In the genomic region with DNA sequence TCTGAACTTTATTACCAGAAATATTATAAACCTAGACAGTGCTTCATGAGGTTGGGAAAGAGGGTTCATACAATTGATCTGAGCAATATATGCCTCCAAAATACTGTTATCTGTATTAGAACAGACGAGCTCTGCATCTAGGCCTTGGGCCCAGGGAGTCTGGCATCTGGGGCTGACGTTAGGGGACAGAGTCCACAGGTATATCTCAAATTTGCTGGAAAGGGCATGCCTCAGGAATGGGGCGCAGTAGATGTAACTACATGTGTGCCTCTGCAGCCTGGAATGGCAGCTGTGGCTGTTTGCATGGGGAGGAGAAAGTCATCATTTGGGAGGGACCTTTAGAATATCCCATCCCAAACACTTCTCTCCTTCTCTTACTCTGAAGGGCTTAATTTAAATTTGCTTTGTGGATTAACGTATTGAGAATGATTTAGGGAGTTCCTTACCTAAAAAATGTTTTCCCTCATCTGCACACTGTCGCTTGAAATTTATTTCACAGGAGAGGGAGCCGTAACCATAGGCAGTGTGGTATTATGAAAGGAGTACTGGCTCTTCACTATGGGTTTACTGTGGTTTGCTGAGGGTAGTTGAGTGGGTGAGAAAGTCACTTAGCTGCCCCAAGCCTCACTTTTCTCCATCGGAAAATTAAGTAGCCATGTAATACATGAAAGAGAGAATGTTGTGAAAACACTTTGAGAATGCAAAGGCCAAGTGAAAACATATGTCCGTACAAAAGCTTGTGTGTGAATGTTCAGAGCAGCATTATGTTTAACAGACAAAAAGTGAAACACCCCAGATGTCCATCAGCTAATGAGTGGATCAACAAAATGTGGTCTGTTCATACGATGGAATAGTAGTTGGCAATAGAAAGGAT, we compare ENCODE assay signal across 10 cellular contexts. TPM values are rescaled to one million over a fixed set of nuclear protein-coding genes. Genes with fewer than 3 reads are reported as not detected.
DNase-seq lines count a peak whose midpoint lies in the region; ATAC-seq and TF ChIP-seq lines count a peak whose summit lies in the region.
"Had no signal": no experiment of that assay in that cellular context is flagged by ENCODE, and none has a peak within 500 bp of the region (broad histone marks: within the 10 kb centered on the region; RNA-seq: fewer than 3 reads in every experiment).

No MANE protein-coding gene starts in this region.

- peak overlapping the region; percentile 30 for H3K27ac Mint-ChIP-seq in glutamatergic neuron (ENCODE audit: unreplicated experiment)

- peak; percentile 29; the same call in 1 of the 2 replicates for TF ChIP-seq CTCF in WERI-Rb-1 (IDR thresholded peaks at IDR 0.05; ENCODE audit: low read depth, low read length)
- TF ChIP-seq CTCF in glutamatergic neuron (IDR thresholded peaks at IDR 0.05; ENCODE audit: partially characterized antibody, unreplicated experiment) = no peak

- peaks cover 6% of the 10 kb centered on the region for H3K9me3 Mint-ChIP-seq in glutamatergic neuron (ENCODE audit: unreplicated experiment)
- H3K9me3 Mint-ChIP-seq: activated naive CD4-positive, alpha-beta T cell treated with anti-CD3 and anti-CD28 coated beads, Interleukin-2, amount 50 U/mL, for 72 hours had no signal

- intact Hi-C loops in sciatic nerve (cut with DNase I) = no loop called here

- no peak overlapping the region for H3K27ac ChIP-seq in WERI-Rb-1

- ATAC-seq in sciatic nerve (peak; percentile 41), HG03521 (IDR thresholded peaks at IDR 0.05; ENCODE audit: unreplicated experiment) (no peak)
- ATAC-seq: activated naive CD4-positive, alpha-beta T cell treated with anti-CD3 and anti-CD28 coated beads, Interleukin-2, amount 50 U/mL, for 72 hours had no signal

- DNase-seq in NCI-H82 (lab: John Stamatoyannopoulos, UW) (peak; percentile 8), NCI-H82 treated with DMSO at 0.1 percent for 48 hours (lab: John Stamatoyannopoulos, UW; ENCODE audit: unreplicated experiment) (no peak), WERI-Rb-1 (no peak), glutamatergic neuron (no peak), sciatic nerve (ENCODE audit: low spot score) (peak; percentile 41)
- DNase-seq in stimulated activated CD4-positive, alpha-beta T cell treated with anti-CD3 and anti-CD28 coated beads, Interleukin-15, amount 100 ng/mL, for 24 hours = no peak
- no peak for DNase-seq in activated CD4-positive, CD25-positive, alpha-beta regulatory T cell treated with anti-CD3 and anti-CD28 coated beads, Interleukin-2, amount 50 U/mL, for 72 hours
- DNase-seq: 8988T had no signal

- H3K4me1 Mint-ChIP-seq in glutamatergic neuron (ENCODE audit: low read depth, unreplicated experiment) = peaks cover 27% of the 10 kb centered on the region

- no peaks in the 10 kb centered on the region for H3K36me3 Mint-ChIP-seq in glutamatergic neuron (ENCODE audit: unreplicated experiment)

- peaks cover 3% of the 10 kb centered on the region for H3K27me3 Mint-ChIP-seq in glutamatergic neuron (ENCODE audit: unreplicated experiment)

- H3K36me3 ChIP-seq in WERI-Rb-1 = peaks cover 17% of the 10 kb centered on the region

- no peaks in the 10 kb centered on the region for H3K9me3 ChIP-seq in WERI-Rb-1 (ENCODE audit: severe bottlenecking)

- H3K4me3 ChIP-seq in WERI-Rb-1 (ENCODE audit: low read depth, low read length) = no peak overlapping the region

- no peaks in the 10 kb centered on the region for H3K27me3 ChIP-seq in WERI-Rb-1 (ENCODE audit: insufficient read depth, low read depth, severe bottlenecking)

- peak overlapping the region; percentile 43 for H3K4me3 Mint-ChIP-seq in glutamatergic neuron (ENCODE audit: unreplicated experiment)

RNA-seq across cellular contexts. Expression of a gene that starts 5.9 kb away (rescaled TPM):
- total RNA-seq in glutamatergic neuron (ENCODE audit: unreplicated experiment) (276 TPM), sciatic nerve (429 TPM)

RNA-seq across cellular contexts. Expression of a gene that starts 56.6 kb away (rescaled TPM):
- 85.3 TPM for total RNA-seq in glutamatergic neuron (ENCODE audit: unreplicated experiment)
- total RNA-seq in sciatic nerve = 82.7 TPM

Comparison
In these comparisons a context has a peak if more than half of its experiments do, and no peak if none do; other contexts are left out.
1. DNase-seq: peak in NCI-H82 (single experiment) and sciatic nerve (single experiment); none in NCI-H82 treated with DMSO at 0.1 percent for 48 hours (single experiment), WERI-Rb-1 (single experiment), glutamatergic neuron (single experiment), stimulated activated CD4-positive, alpha-beta T cell treated with anti-CD3 and anti-CD28 coated beads, Interleukin-15, amount 100 ng/mL, for 24 hours (single experiment) and activated CD4-positive, CD25-positive, alpha-beta regulatory T cell treated with anti-CD3 and anti-CD28 coated beads, Interleukin-2, amount 50 U/mL, for 72 hours (single experiment).